Comparison of ENCODE assay signal across 36 cellular contexts in genomic region chr2:60172801-60173200, GRCh38.
"Had no signal": no experiment of that assay in that cellular context is flagged by ENCODE, and none has a peak within 500 bp of the region (broad histone marks: within the 10 kb centered on the region; RNA-seq: fewer than 3 reads in every experiment).

No MANE protein-coding gene starts in this region.

- DNase-seq: activated B cell treated with CpG ODN at 0.5 μM for 24 hours; activated CD4-positive, alpha-beta memory T cell treated with anti-CD3 and anti-CD28 coated beads for 36 hours; activated CD4-positive, alpha-beta T cell treated with anti-CD3 and anti-CD28 coated beads for 4 hours; activated CD4-positive, alpha-beta T cell treated with anti-CD3 and anti-CD28 coated beads, Interleukin-2, amount 10 ng/mL, durations not matched to agents 24 days and 14 days; activated CD4-positive, alpha-beta T cell treated with anti-CD3 and anti-CD28 coated beads, Interleukin-2, amount 50 U/mL, for 1 hour; activated CD4-positive, alpha-beta T cell treated with anti-CD3 and anti-CD28 coated beads, Interleukin-2, amount 50 U/mL, for 4 hours; activated CD4-positive, CD25-positive, alpha-beta regulatory T cell treated with anti-CD3 and anti-CD28 coated beads, Interleukin-2, amount 50 U/mL, for 72 hours; activated CD8-positive, alpha-beta memory T cell treated with anti-CD3 and anti-CD28 coated beads, Interleukin-2, amount 50 U/mL, for 4 hours; activated CD8-positive, alpha-beta T cell treated with anti-CD3 and anti-CD28 coated beads for 36 hours; activated effector memory CD4-positive, alpha-beta T cell treated with anti-CD3 and anti-CD28 coated beads, Interleukin-2, amount 50 U/mL, for 16 hours; activated gamma-delta T cell treated with Interleukin-2 at 50 U/mL for 16 hours; activated naive CD4-positive, alpha-beta T cell; activated naive CD4-positive, alpha-beta T cell treated with anti-CD3 and anti-CD28 coated beads for 36 hours; activated naive CD4-positive, alpha-beta T cell treated with anti-CD3 and anti-CD28 coated beads, Interleukin-2, amount 50 U/mL, for 16 hours; activated naive CD8-positive, alpha-beta T cell treated with anti-CD3 and anti-CD28 coated beads for 36 hours; activated T-cell treated with anti-CD3 and anti-CD28 coated beads for 4 hours; activated T-cell treated with anti-CD3 and anti-CD28 coated beads, Interleukin-2, amount 50 U/mL, for 1 hour; activated T-cell treated with anti-CD3 and anti-CD28 coated beads, Interleukin-2, amount 50 U/mL, for 4 hours; activated T-cell treated with anti-CD3 and anti-CD28 coated beads, Interleukin-2, amount 50 U/mL, for 72 hours; adrenal gland; amniotic stem cell; aorta; body of pancreas; brain microvascular endothelial cell; central memory CD4-positive, alpha-beta T cell; T-helper 2 cell; T-helper 9 cell had no signal

- FAIRE-seq: astrocyte, TTC549 had no signal

- H3K27ac ChIP-seq: adrenal gland, body of pancreas, brain microvascular endothelial cell, breast epithelium, VCaP had no signal

- H3K27me3 ChIP-seq: adrenal gland, body of pancreas, brain microvascular endothelial cell, breast epithelium had no signal

- H3K27ac Mint-ChIP-seq: activated B cell treated with CpG ODN at 0.5 μM for 24 hours; activated CD4-positive, alpha-beta memory T cell treated with anti-CD3 and anti-CD28 coated beads for 36 hours; activated CD4-positive, alpha-beta T cell treated with anti-CD3 and anti-CD28 coated beads, Interleukin-2, amount 10 ng/mL, durations not matched to agents 24 days and 14 days; activated CD8-positive, alpha-beta T cell treated with anti-CD3 and anti-CD28 coated beads for 36 hours; activated naive CD4-positive, alpha-beta T cell treated with anti-CD3 and anti-CD28 coated beads for 36 hours; activated naive CD4-positive, alpha-beta T cell treated with anti-CD3 and anti-CD28 coated beads, Interleukin-2, amount 50 U/mL, for 72 hours; activated naive CD8-positive, alpha-beta T cell treated with anti-CD3 and anti-CD28 coated beads for 36 hours; activated T-cell treated with anti-CD3 and anti-CD28 coated beads, Interleukin-2, amount 50 U/mL, for 72 hours; activated T-helper 1 cell treated with anti-CD3 and anti-CD28 coated beads, Interleukin-12 subunit alpha, Interleukin-12 subunit beta, Interleukin-2, Interleukin-4 antibody, amounts not matched to agents 30 ng/mL and 10 ng/mL and 1 ng/mL, durations not matched to agents 14 hours and 24 hours and 36 hours; activated T-helper 17 cell treated with anti-CD3 and anti-CD28 coated beads, Interleukin-2, amount 50 U/mL, for 72 hours; T-helper 1 cell treated with Interleukin-12 subunit alpha and Interleukin-12 subunit beta and Interleukin-4 antibody, amounts not matched to agents 30 μg/mL and 1 μg/mL, for 36 hours; T-helper 2 cell treated with Interferon-gamma antibody and Interleukin-4, amounts not matched to agents 5 μg/mL and 100 μg/mL, for 36 hours had no signal

- H3K36me3 Mint-ChIP-seq: activated CD4-positive, alpha-beta memory T cell treated with anti-CD3 and anti-CD28 coated beads for 36 hours; activated naive CD4-positive, alpha-beta T cell treated with anti-CD3 and anti-CD28 coated beads, Interleukin-2, amount 50 U/mL, for 72 hours; activated naive CD8-positive, alpha-beta T cell treated with anti-CD3 and anti-CD28 coated beads for 36 hours had no signal

- H3K27me3 Mint-ChIP-seq: activated B cell treated with CpG ODN at 0.5 μM for 24 hours; activated CD4-positive, alpha-beta memory T cell treated with anti-CD3 and anti-CD28 coated beads for 36 hours; activated CD4-positive, alpha-beta T cell treated with anti-CD3 and anti-CD28 coated beads, Interleukin-2, amount 10 ng/mL, durations not matched to agents 24 days and 14 days; activated CD8-positive, alpha-beta T cell treated with anti-CD3 and anti-CD28 coated beads for 36 hours; activated naive CD8-positive, alpha-beta T cell treated with anti-CD3 and anti-CD28 coated beads for 36 hours; activated T-helper 17 cell treated with anti-CD3 and anti-CD28 coated beads, Interleukin-2, amount 50 U/mL, for 72 hours had no signal

- ATAC-seq: activated CD8-positive, alpha-beta T cell treated with anti-CD3 and anti-CD28 coated beads for 36 hours; activated naive CD4-positive, alpha-beta T cell treated with anti-CD3 and anti-CD28 coated beads, Interleukin-2, amount 50 U/mL, for 72 hours; activated T-cell treated with anti-CD3 and anti-CD28 coated beads, Interleukin-2, amount 50 U/mL, for 4 hours; activated T-cell treated with anti-CD3 and anti-CD28 coated beads, Interleukin-2, amount 50 U/mL, for 72 hours; activated T-helper 17 cell treated with anti-CD3 and anti-CD28 coated beads, Interleukin-2, amount 50 U/mL, for 72 hours; body of pancreas had no signal

- H3K4me1 ChIP-seq: adrenal gland, body of pancreas, breast epithelium had no signal

- H3K36me3 ChIP-seq: adrenal gland, brain microvascular endothelial cell, breast epithelium had no signal

- H3K4me3 ChIP-seq: adrenal gland, body of pancreas, breast epithelium had no signal

- H3K4me3 Mint-ChIP-seq: activated B cell treated with CpG ODN at 0.5 μM for 24 hours; activated CD4-positive, alpha-beta memory T cell treated with anti-CD3 and anti-CD28 coated beads for 36 hours; activated CD4-positive, alpha-beta T cell treated with anti-CD3 and anti-CD28 coated beads, Interleukin-2, amount 10 ng/mL, durations not matched to agents 24 days and 14 days; activated CD8-positive, alpha-beta T cell treated with anti-CD3 and anti-CD28 coated beads for 36 hours; activated naive CD4-positive, alpha-beta T cell treated with anti-CD3 and anti-CD28 coated beads for 36 hours; activated naive CD8-positive, alpha-beta T cell treated with anti-CD3 and anti-CD28 coated beads for 36 hours; activated T-cell treated with anti-CD3 and anti-CD28 coated beads, Interleukin-2, amount 50 U/mL, for 4 hours; activated T-cell treated with anti-CD3 and anti-CD28 coated beads, Interleukin-2, amount 50 U/mL, for 72 hours; activated T-helper 1 cell treated with anti-CD3 and anti-CD28 coated beads, Interleukin-12 subunit alpha, Interleukin-12 subunit beta, Interleukin-2, Interleukin-4 antibody, amounts not matched to agents 30 ng/mL and 10 ng/mL and 1 ng/mL, durations not matched to agents 14 hours and 24 hours and 36 hours; activated T-helper 17 cell treated with anti-CD3 and anti-CD28 coated beads, Interleukin-2, amount 50 U/mL, for 72 hours; T-helper 1 cell treated with Interleukin-12 subunit alpha and Interleukin-12 subunit beta and Interleukin-4 antibody, amounts not matched to agents 30 μg/mL and 1 μg/mL, for 36 hours; T-helper 2 cell treated with Interferon-gamma antibody and Interleukin-4, amounts not matched to agents 5 μg/mL and 100 μg/mL, for 36 hours had no signal

- H3K9me3 ChIP-seq: adrenal gland, body of pancreas, breast epithelium had no signal

- H3K9me3 Mint-ChIP-seq: activated B cell treated with CpG ODN at 0.5 μM for 24 hours; activated CD4-positive, alpha-beta memory T cell treated with anti-CD3 and anti-CD28 coated beads for 36 hours; activated CD4-positive, alpha-beta T cell treated with anti-CD3 and anti-CD28 coated beads, Interleukin-2, amount 10 ng/mL, durations not matched to agents 24 days and 14 days; activated CD8-positive, alpha-beta T cell treated with anti-CD3 and anti-CD28 coated beads for 36 hours; activated naive CD4-positive, alpha-beta T cell treated with anti-CD3 and anti-CD28 coated beads for 36 hours; activated naive CD4-positive, alpha-beta T cell treated with anti-CD3 and anti-CD28 coated beads, Interleukin-2, amount 50 U/mL, for 72 hours; activated naive CD8-positive, alpha-beta T cell treated with anti-CD3 and anti-CD28 coated beads for 36 hours; activated T-cell treated with anti-CD3 and anti-CD28 coated beads, Interleukin-2, amount 50 U/mL, for 4 hours; activated T-cell treated with anti-CD3 and anti-CD28 coated beads, Interleukin-2, amount 50 U/mL, for 72 hours; activated T-helper 1 cell treated with anti-CD3 and anti-CD28 coated beads, Interleukin-12 subunit alpha, Interleukin-12 subunit beta, Interleukin-2, Interleukin-4 antibody, amounts not matched to agents 30 ng/mL and 10 ng/mL and 1 ng/mL, durations not matched to agents 14 hours and 24 hours and 36 hours; activated T-helper 17 cell treated with anti-CD3 and anti-CD28 coated beads, Interleukin-2, amount 50 U/mL, for 72 hours; T-helper 1 cell treated with Interleukin-12 subunit alpha and Interleukin-12 subunit beta and Interleukin-4 antibody, amounts not matched to agents 30 μg/mL and 1 μg/mL, for 36 hours; T-helper 2 cell treated with Interferon-gamma antibody and Interleukin-4, amounts not matched to agents 5 μg/mL and 100 μg/mL, for 36 hours had no signal

- H3K4me1 Mint-ChIP-seq: activated B cell treated with CpG ODN at 0.5 μM for 24 hours; activated CD4-positive, alpha-beta T cell treated with anti-CD3 and anti-CD28 coated beads, Interleukin-2, amount 10 ng/mL, durations not matched to agents 24 days and 14 days; activated T-helper 17 cell treated with anti-CD3 and anti-CD28 coated beads, Interleukin-2, amount 50 U/mL, for 72 hours had no signal
